In genomic region chr5:116529615-116530014, GRCh38 we compare ENCODE assay signal across 13 cellular contexts. TPM values are rescaled to one million over a fixed set of nuclear protein-coding genes. Genes with fewer than 3 reads are reported as not detected.
"Had no signal": no experiment of that assay in that cellular context is flagged by ENCODE, and none has a peak within 500 bp of the region (broad histone marks: within the 10 kb centered on the region; RNA-seq: fewer than 3 reads in every experiment).

No MANE protein-coding gene starts in this region.

- H3K4me3 Mint-ChIP-seq: activated naive CD4-positive, alpha-beta T cell treated with anti-CD3 and anti-CD28 coated beads, Interleukin-2, amount 50 U/mL, for 24 hours; naive thymus-derived CD8-positive, alpha-beta T cell; stimulated activated naive CD8-positive, alpha-beta T cell treated with anti-CD3 and anti-CD28 coated beads, Interleukin-15, amount 100 ng/mL, for 72 hours had no signal

- H3K4me3 ChIP-seq: heart right ventricle, thoracic aorta had no signal

- H3K36me3 ChIP-seq: heart right ventricle, thoracic aorta had no signal

- H3K27me3 Mint-ChIP-seq: activated naive CD4-positive, alpha-beta T cell treated with anti-CD3 and anti-CD28 coated beads, Interleukin-2, amount 50 U/mL, for 24 hours; naive thymus-derived CD8-positive, alpha-beta T cell; stimulated activated naive CD8-positive, alpha-beta T cell treated with anti-CD3 and anti-CD28 coated beads, Interleukin-15, amount 100 ng/mL, for 72 hours had no signal

- H3K9me3 Mint-ChIP-seq: activated naive CD4-positive, alpha-beta T cell treated with anti-CD3 and anti-CD28 coated beads, Interleukin-2, amount 50 U/mL, for 24 hours; activated T-helper 2 cell treated with anti-CD3 and anti-CD28 coated beads, Interferon-gamma antibody, Interleukin-2, Interleukin-4, amounts not matched to agents 10 μg/mL and 5 μg/mL and 100 μg/mL, durations not matched to agents 14 hours and 24 hours and 36 hours; naive thymus-derived CD8-positive, alpha-beta T cell; stimulated activated naive CD8-positive, alpha-beta T cell treated with anti-CD3 and anti-CD28 coated beads, Interleukin-15, amount 100 ng/mL, for 72 hours had no signal

- H3K4me1 Mint-ChIP-seq: activated naive CD4-positive, alpha-beta T cell treated with anti-CD3 and anti-CD28 coated beads, Interleukin-2, amount 50 U/mL, for 24 hours; naive thymus-derived CD8-positive, alpha-beta T cell; stimulated activated naive CD8-positive, alpha-beta T cell treated with anti-CD3 and anti-CD28 coated beads, Interleukin-15, amount 100 ng/mL, for 72 hours had no signal

- H3K27ac Mint-ChIP-seq: activated naive CD4-positive, alpha-beta T cell treated with anti-CD3 and anti-CD28 coated beads, Interleukin-2, amount 50 U/mL, for 24 hours; activated T-helper 2 cell treated with anti-CD3 and anti-CD28 coated beads, Interferon-gamma antibody, Interleukin-2, Interleukin-4, amounts not matched to agents 10 μg/mL and 5 μg/mL and 100 μg/mL, durations not matched to agents 14 hours and 24 hours and 36 hours; naive thymus-derived CD8-positive, alpha-beta T cell; stimulated activated naive CD8-positive, alpha-beta T cell treated with anti-CD3 and anti-CD28 coated beads, Interleukin-15, amount 100 ng/mL, for 72 hours had no signal

- H3K27me3 ChIP-seq: heart right ventricle had no signal

- H3K36me3 Mint-ChIP-seq: activated naive CD4-positive, alpha-beta T cell treated with anti-CD3 and anti-CD28 coated beads, Interleukin-2, amount 50 U/mL, for 24 hours had no signal

- H3K9me3 ChIP-seq: heart right ventricle, thoracic aorta had no signal

- DNase-seq: activated CD4-positive, alpha-beta T cell treated with anti-CD3 and anti-CD28 coated beads, Interleukin-2, amount 50 U/mL, for 1 hour; cerebellar nuclear complex; heart right ventricle; left ventricle myocardium superior; mesendoderm; naive thymus-derived CD8-positive, alpha-beta T cell; occipital lobe; stimulated activated CD4-positive, alpha-beta T cell treated with anti-CD3 and anti-CD28 coated beads, Interleukin-4, amount 100 ng/mL, for 4 hours; stimulated activated naive CD8-positive, alpha-beta T cell treated with anti-CD3 and anti-CD28 coated beads, Interleukin-15, amount 100 ng/mL, for 72 hours; T-helper 2 cell had no signal

RNA-seq across cellular contexts. Expression of gene SEMA6A, which starts 45.0 kb away (rescaled TPM):
- total RNA-seq: activated T-helper 2 cell treated with anti-CD3 and anti-CD28 coated beads, Interferon-gamma antibody, Interleukin-2, Interleukin-4, amounts not matched to agents 10 μg/mL and 5 μg/mL and 100 μg/mL, durations not matched to agents 14 hours and 24 hours and 36 hours; naive thymus-derived CD8-positive, alpha-beta T cell had no signal
